10 cellular contexts compared by ENCODE assay signal in genomic region chr14:65282909-65283253, GRCh38.
DNase-seq lines count a peak whose midpoint lies in the region; FAIRE-seq and TF ChIP-seq lines count a peak whose summit lies in the region.
"Had no signal": no experiment of that assay in that cellular context is flagged by ENCODE, and none has a peak within 500 bp of the region (broad histone marks: within the 10 kb centered on the region; RNA-seq: fewer than 3 reads in every experiment).

No MANE protein-coding gene starts in this region.

- CTCF ChIA-PET in CD8-positive, alpha-beta memory T cell (lab: Charles Lee) = interaction anchor here (1.0 to 1.5 kb wide), 4 partner anchors 10 to 129 kb away, joined by 3 to 5 read pairs (median 4); partner anchors contain the start of gene FUT8

- H3K27me3 ChIP-seq in CD8-positive, alpha-beta memory T cell (ENCODE audit: insufficient read depth, low read length, poor library complexity, severe bottlenecking) = no peaks in the 10 kb centered on the region
- no peaks in the 10 kb centered on the region for H3K27me3 ChIP-seq in OCI-LY1 (ENCODE audit: insufficient read depth, low read length)
- no peaks in the 10 kb centered on the region for H3K27me3 ChIP-seq in colonic mucosa
- H3K27me3 ChIP-seq in neural progenitor cell = no peaks in the 10 kb centered on the region

- H3K9ac ChIP-seq in OCI-LY1 (ENCODE audit: low read length) = peak overlapping the region; percentile 59
- H3K9ac ChIP-seq in colonic mucosa (ENCODE audit: low read depth in 2 of 2, low read length in 2 of 2) = peak overlapping the region in 1 of 2 donors; percentile 35
- no peak overlapping the region for H3K9ac ChIP-seq in neural progenitor cell

- peak overlapping the region; percentile 76 for H3K4me2 ChIP-seq in OCI-LY1 (ENCODE audit: low read length)
- peak overlapping the region; percentile 62 for H3K4me2 ChIP-seq in neural progenitor cell

- H3K79me2 ChIP-seq in OCI-LY1 (ENCODE audit: insufficient read depth, low read length) = no peaks in the 10 kb centered on the region
- H3K79me2 ChIP-seq in neural progenitor cell (ENCODE audit: low read depth) = no peaks in the 10 kb centered on the region

- no peak overlapping the region for H3K27ac ChIP-seq in CD8-positive, alpha-beta memory T cell (ENCODE audit: low read depth, low read length)
- H3K27ac ChIP-seq in OCI-LY1 (ENCODE audit: low read depth, low read length, poor library complexity, severe bottlenecking) (peak overlapping the region; percentile 86), colonic mucosa (peak overlapping the region; percentile 47), neural progenitor cell (peak overlapping the region; percentile 94)

- H3K36me3 Mint-ChIP-seq in CD8-positive, alpha-beta memory T cell = no peaks in the 10 kb centered on the region
- peaks cover 4% of the 10 kb centered on the region for H3K36me3 Mint-ChIP-seq in neural progenitor cell

- H3K9me3 ChIP-seq in CD8-positive, alpha-beta memory T cell (ENCODE audit: low read length) = no peaks in the 10 kb centered on the region
- H3K9me3 ChIP-seq in OCI-LY1 (ENCODE audit: low read length) = no peaks in the 10 kb centered on the region
- H3K9me3 ChIP-seq in colonic mucosa = no peaks in the 10 kb centered on the region
- no peaks in the 10 kb centered on the region for H3K9me3 ChIP-seq in neural progenitor cell (ENCODE audit: low read depth)

- no peaks in the 10 kb centered on the region for H3K9me2 ChIP-seq in OCI-LY1 (ENCODE audit: low read depth, low read length)

- H2AFZ ChIP-seq in OCI-LY1 (ENCODE audit: low read length) = peak overlapping the region; percentile 97
- peak overlapping the region; percentile 73 for H2AFZ ChIP-seq in neural progenitor cell (replicated peaks)

- no peak for TF ChIP-seq POLR2A in GM12892 (IDR thresholded peaks at IDR 0.05; ENCODE audit: low read depth, low read length)

- H4K20me1 ChIP-seq in OCI-LY1 (ENCODE audit: insufficient read depth, low read length) (no peaks in the 10 kb centered on the region), neural progenitor cell (ENCODE audit: low read depth) (no peaks in the 10 kb centered on the region)

- H3K36me3 ChIP-seq in CD8-positive, alpha-beta memory T cell (ENCODE audit: insufficient read depth, low read length) = no peaks in the 10 kb centered on the region
- H3K36me3 ChIP-seq in OCI-LY1 (ENCODE audit: insufficient read depth, low read length) = no peaks in the 10 kb centered on the region
- no peaks in the 10 kb centered on the region for H3K36me3 ChIP-seq in colonic mucosa
- H3K36me3 ChIP-seq in neural progenitor cell = no peaks in the 10 kb centered on the region

- intact Hi-C loops in colonic mucosa (cut with DNase I) = no loop called here

- peaks cover 36 to 39% (median 38%) of the 10 kb centered on the region in 3 donors for H3K4me1 Mint-ChIP-seq in CD8-positive, alpha-beta memory T cell
- peaks cover 41% of the 10 kb centered on the region for H3K4me1 Mint-ChIP-seq in neural progenitor cell

- H3K4me1 ChIP-seq in CD8-positive, alpha-beta memory T cell (ENCODE audit: insufficient read depth, low read length) = peaks cover 37% of the 10 kb centered on the region
- peaks cover 56% of the 10 kb centered on the region for H3K4me1 ChIP-seq in OCI-LY1 (ENCODE audit: insufficient read depth, low read length, severe bottlenecking)
- no peaks in the 10 kb centered on the region for H3K4me1 ChIP-seq in colonic mucosa
- H3K4me1 ChIP-seq in neural progenitor cell = peaks cover 38% of the 10 kb centered on the region

- H3K27me3 Mint-ChIP-seq in CD8-positive, alpha-beta memory T cell = no peaks in the 10 kb centered on the region
- H3K27me3 Mint-ChIP-seq in neural progenitor cell (ENCODE audit: insufficient read depth, low read depth) = peaks cover 7% of the 10 kb centered on the region

- H3F3A ChIP-seq in OCI-LY1 (ENCODE audit: insufficient read depth, low read length) (no peaks in the 10 kb centered on the region), neural progenitor cell (ENCODE audit: low read depth) (peaks cover 30% of the 10 kb centered on the region)

- DNase-seq in CD8-positive, alpha-beta memory T cell = no peak
- DNase-seq in colonic mucosa = no peak
- no peak for DNase-seq in neural progenitor cell (ENCODE audit: low spot score)
- DNase-seq in stimulated activated naive CD4-positive, alpha-beta T cell treated with Interleukin-2 at 50 U/mL for 16 hours (lab: John Stamatoyannopoulos, UW) = no peak
- no peak for DNase-seq in NCI-H524 (lab: John Stamatoyannopoulos, UW)
- DNase-seq in HUDEP-2 (lab: John Stamatoyannopoulos, UW; ENCODE audit: unreplicated experiment in 76 of 76) = no peak
- DNase-seq in GM12892 (ENCODE audit: insufficient read length) = no peak
- DNase-seq: NCI-H1417 treated with DMSO at 0.1 percent for 48 hours had no signal

- peak overlapping the region; percentile 47 for H3K4me3 ChIP-seq in CD8-positive, alpha-beta memory T cell (ENCODE audit: low read length)
- H3K4me3 ChIP-seq in OCI-LY1 (ENCODE audit: low read depth, low read length, poor library complexity, severe bottlenecking) (peak overlapping the region; percentile 41), colonic mucosa (peak overlapping the region; percentile 6), neural progenitor cell (no peak overlapping the region)

- H3K9me3 Mint-ChIP-seq in CD8-positive, alpha-beta memory T cell = no peaks in the 10 kb centered on the region
- H3K9me3 Mint-ChIP-seq in neural progenitor cell = peaks cover 10% of the 10 kb centered on the region
- H3K9me3 Mint-ChIP-seq: nephron had no signal

- H3K4me3 Mint-ChIP-seq in CD8-positive, alpha-beta memory T cell = peak overlapping the region; percentile 68 to 87 (median 75)
- H3K4me3 Mint-ChIP-seq in neural progenitor cell = peak overlapping the region; percentile 46

- peak overlapping the region; percentile 39 to 94 (median 89) for H3K27ac Mint-ChIP-seq in CD8-positive, alpha-beta memory T cell
- H3K27ac Mint-ChIP-seq in neural progenitor cell = peak overlapping the region; percentile 92

- POLR2A ChIA-PET in CD8-positive, alpha-beta memory T cell (lab: Charles Lee) = interaction anchor here (0.5 to 1.5 kb wide), 2 partner anchors 76 to 129 kb away, joined by 3 to 6 read pairs; no protein-coding TSS in a partner anchor

- no peak for FAIRE-seq in GM12892 (lab: Jason Lieb, UNC)

- TF ChIP-seq CTCF in OCI-LY1 (IDR thresholded peaks at IDR 0.05; ENCODE audit: low read length) (no peak), colonic mucosa (IDR thresholded peaks at IDR 0.05) (no peak), neural progenitor cell (IDR thresholded peaks at IDR 0.05) (no peak)
